Comparison of ENCODE assay signal across 11 cellular contexts in genomic region chr16:74603848-74604247, GRCh38. TPM values are rescaled to one million over a fixed set of nuclear protein-coding genes. Genes with fewer than 3 reads are reported as not detected.
DNase-seq lines count a peak whose midpoint lies in the region; ATAC-seq and TF ChIP-seq lines count a peak whose summit lies in the region.
"Had no signal": no experiment of that assay in that cellular context is flagged by ENCODE, and none has a peak within 500 bp of the region (broad histone marks: within the 10 kb centered on the region; RNA-seq: fewer than 3 reads in every experiment).

No MANE protein-coding gene starts in this region.

- POLR2A ChIA-PET in CD8-positive, alpha-beta memory T cell (lab: Charles Lee): no interaction called here

- in situ Hi-C loops in mammary epithelial cell (cut with MboI; ENCODE audit: low sequenced_read_pairs in 2 of 2): loop anchor here in 1 of 2 donors (25.0 kb wide), 1 partner anchor 117 kb away; no protein-coding TSS in a partner anchor

- dilution Hi-C loops in mammary epithelial cell (cut with HindIII; ENCODE audit: low sequenced_read_pairs): no loop called here

- H3K27me3 Mint-ChIP-seq in CD8-positive, alpha-beta memory T cell: no peaks in the 10 kb centered on the region
- H3K27me3 Mint-ChIP-seq in natural killer cell treated with Interleukin-12 subunit alpha and Interleukin-12 subunit beta and Interleukin-15 and Interleukin-18, amount 100 ng/mL, for 72 hours: no peaks in the 10 kb centered on the region
- H3K27me3 Mint-ChIP-seq: stimulated activated memory B cell treated with anti-CD40 and anti-IgM and Interleukin-4, amounts not matched to agents 10 μg/mL and 1 μg/mL and 100 μg/mL, for 72 hours had no signal

- peaks cover 77% of the 10 kb centered on the region for H3K4me1 ChIP-seq in CD8-positive, alpha-beta memory T cell (ENCODE audit: insufficient read depth, low read length)
- H3K4me1 ChIP-seq in Karpas-422 (ENCODE audit: low read length): peaks cover 32% of the 10 kb centered on the region
- peaks cover 30% of the 10 kb centered on the region for H3K4me1 ChIP-seq in mammary epithelial cell (ENCODE audit: insufficient read depth, low read length)
- H3K4me1 ChIP-seq in uterus: peaks cover 4 to 9% of the 10 kb centered on the region in 2 donors

- H3K4me1 Mint-ChIP-seq in CD8-positive, alpha-beta memory T cell: peaks cover 67 to 90% (median 85%) of the 10 kb centered on the region in 3 donors
- peaks cover 60 to 64% of the 10 kb centered on the region in 2 donors for H3K4me1 Mint-ChIP-seq in natural killer cell treated with Interleukin-12 subunit alpha and Interleukin-12 subunit beta and Interleukin-15 and Interleukin-18, amount 100 ng/mL, for 72 hours (ENCODE audit: low read depth in 2 of 2)

- WGBS in mammary epithelial cell (ENCODE audit: low coverage, missing lambda C conversion rate): 93% methylated on average over 4 of the region's 4 CpGs

- no peak for ATAC-seq in natural killer cell treated with Interleukin-12 subunit alpha and Interleukin-12 subunit beta and Interleukin-15 and Interleukin-18, amount 100 ng/mL, for 72 hours
- ATAC-seq: stimulated activated memory B cell treated with anti-CD40 and anti-IgM and Interleukin-4, amounts not matched to agents 10 μg/mL and 1 μg/mL and 100 μg/mL, for 72 hours had no signal

- intact Hi-C loops in mammary epithelial cell (cut with micrococcal nuclease): no loop called here
- intact Hi-C loops in uterus (cut with DNase I; ENCODE audit: low total_unique reads): no loop called here

- TF ChIP-seq CTCF in mammary epithelial cell (conservative IDR thresholded peaks at IDR 0.05 in 1 of 2, IDR thresholded peaks at IDR 0.05 in 1 of 2; ENCODE audit: extremely low read depth in 1 of 2, insufficient read depth in 1 of 2, low read depth in 1 of 2, low read length in 2 of 2): no peak
- no peak for TF ChIP-seq CTCF in uterus (IDR thresholded peaks at IDR 0.05)

- no peak overlapping the region for H2AFZ ChIP-seq in Karpas-422 (ENCODE audit: low read length)
- H2AFZ ChIP-seq in mammary epithelial cell (ENCODE audit: low read depth, low read length): no peak overlapping the region

- peak overlapping the region; percentile 47 to 98 (median 92) for H3K4me3 Mint-ChIP-seq in CD8-positive, alpha-beta memory T cell
- peak overlapping the region; percentile 18 for H3K4me3 Mint-ChIP-seq in natural killer cell treated with Interleukin-12 subunit alpha and Interleukin-12 subunit beta and Interleukin-15 and Interleukin-18, amount 100 ng/mL, for 72 hours
- H3K4me3 Mint-ChIP-seq: stimulated activated memory B cell treated with anti-CD40 and anti-IgM and Interleukin-4, amounts not matched to agents 10 μg/mL and 1 μg/mL and 100 μg/mL, for 72 hours had no signal

- no peaks in the 10 kb centered on the region for H3K9me2 ChIP-seq in Karpas-422 (replicated peaks; ENCODE audit: insufficient read depth, low read length)

- H4K20me1 ChIP-seq in Karpas-422 (ENCODE audit: insufficient read depth, low read depth, low read length) (peaks cover 21% of the 10 kb centered on the region), mammary epithelial cell (ENCODE audit: insufficient read depth, low read length) (no peaks in the 10 kb centered on the region)

- TF ChIP-seq POLR2A in uterus (IDR thresholded peaks at IDR 0.05) (no peak), erythroblast (IDR thresholded peaks at IDR 0.05; ENCODE audit: low read length) (no peak)

- no peaks in the 10 kb centered on the region for H3K36me3 ChIP-seq in CD8-positive, alpha-beta memory T cell (ENCODE audit: insufficient read depth, low read length)
- no peaks in the 10 kb centered on the region for H3K36me3 ChIP-seq in Karpas-422 (ENCODE audit: insufficient read depth, low read length)
- no peaks in the 10 kb centered on the region for H3K36me3 ChIP-seq in mammary epithelial cell (ENCODE audit: insufficient read depth, low read length)
- H3K36me3 ChIP-seq in uterus: no peaks in the 10 kb centered on the region

- CTCF ChIA-PET in CD8-positive, alpha-beta memory T cell (lab: Charles Lee): no interaction called here
- CTCF ChIA-PET in mammary epithelial cell (lab: Charles Lee; ENCODE audit: low non-redundant PET): no interaction called here

- peaks cover 81% of the 10 kb centered on the region for H3K79me2 ChIP-seq in Karpas-422 (ENCODE audit: low read length)
- H3K79me2 ChIP-seq in mammary epithelial cell (ENCODE audit: insufficient read depth, low read length): peaks cover 79% of the 10 kb centered on the region

- DNase-seq in CD8-positive, alpha-beta memory T cell: no peak
- DNase-seq in Karpas-422: no peak
- DNase-seq in mammary epithelial cell: no peak
- DNase-seq in natural killer cell treated with Interleukin-12 subunit alpha and Interleukin-12 subunit beta and Interleukin-15 and Interleukin-18, amount 100 ng/mL, for 72 hours (ENCODE audit: low spot score): no peak
- DNase-seq in uterus: no peak
- DNase-seq in NCI-H345 treated with DMSO at 0.1 percent for 48 hours (lab: John Stamatoyannopoulos, UW; ENCODE audit: unreplicated experiment): no peak
- no peak for DNase-seq in erythroblast (lab: John Stamatoyannopoulos, UW)
- no peak for DNase-seq in NOMO-1 treated with dmso at 0.1 percent for 144 hours (lab: John Stamatoyannopoulos, UW; ENCODE audit: unreplicated experiment)
- DNase-seq: amniotic stem cell, midbrain had no signal

- H3K9me3 ChIP-seq in CD8-positive, alpha-beta memory T cell (ENCODE audit: low read length): no peaks in the 10 kb centered on the region
- H3K9me3 ChIP-seq in Karpas-422 (ENCODE audit: low read length): no peaks in the 10 kb centered on the region
- H3K9me3 ChIP-seq in mammary epithelial cell (replicated peaks; ENCODE audit: insufficient read depth, low read length): no peaks in the 10 kb centered on the region
- no peaks in the 10 kb centered on the region for H3K9me3 ChIP-seq in uterus

- peak overlapping the region; percentile 36 for H3K4me3 ChIP-seq in CD8-positive, alpha-beta memory T cell (ENCODE audit: low read length)
- no peak overlapping the region for H3K4me3 ChIP-seq in Karpas-422 (ENCODE audit: low read length)
- no peak overlapping the region for H3K4me3 ChIP-seq in mammary epithelial cell (replicated peaks in 1 of 3; ENCODE audit: insufficient read depth in 1 of 3, low read depth in 2 of 3, low read length in 3 of 3)
- no peak overlapping the region for H3K4me3 ChIP-seq in uterus

- no TSS peak for BruUV-seq in mammary epithelial cell (replicated peaks; lab: Mats Ljungman, UMichigan)

- H3K27ac ChIP-seq in CD8-positive, alpha-beta memory T cell (ENCODE audit: low read depth, low read length): no peak overlapping the region
- H3K27ac ChIP-seq in Karpas-422 (ENCODE audit: low read length): no peak overlapping the region
- no peak overlapping the region for H3K27ac ChIP-seq in mammary epithelial cell (ENCODE audit: insufficient read depth, low read depth, low read length)
- no peak overlapping the region for H3K27ac ChIP-seq in uterus

- H3K36me3 Mint-ChIP-seq in CD8-positive, alpha-beta memory T cell: peaks cover 0 to 19% (median 2%) of the 10 kb centered on the region in 3 donors
- H3K36me3 Mint-ChIP-seq in natural killer cell treated with Interleukin-12 subunit alpha and Interleukin-12 subunit beta and Interleukin-15 and Interleukin-18, amount 100 ng/mL, for 72 hours: peaks cover 5% of the 10 kb centered on the region

- H3K9ac ChIP-seq in Karpas-422 (ENCODE audit: low read length) (no peak overlapping the region), mammary epithelial cell (ENCODE audit: insufficient read depth, low read length) (no peak overlapping the region)

- H3K27me3 ChIP-seq in CD8-positive, alpha-beta memory T cell (ENCODE audit: insufficient read depth, low read length, poor library complexity, severe bottlenecking): no peaks in the 10 kb centered on the region
- H3K27me3 ChIP-seq in Karpas-422 (ENCODE audit: low read length) (no peaks in the 10 kb centered on the region), mammary epithelial cell (ENCODE audit: insufficient read depth, low read length) (no peaks in the 10 kb centered on the region), uterus (no peaks in the 10 kb centered on the region)

- H3K27ac Mint-ChIP-seq in CD8-positive, alpha-beta memory T cell: peak overlapping the region in 6 of 8 donors; percentile 27 to 89 (median 80)
- peak overlapping the region in 1 of 2 donors; percentile 99 for H3K27ac Mint-ChIP-seq in natural killer cell treated with Interleukin-12 subunit alpha and Interleukin-12 subunit beta and Interleukin-15 and Interleukin-18, amount 100 ng/mL, for 72 hours
- H3K27ac Mint-ChIP-seq: stimulated activated memory B cell treated with anti-CD40 and anti-IgM and Interleukin-4, amounts not matched to agents 10 μg/mL and 1 μg/mL and 100 μg/mL, for 72 hours had no signal

- H3K4me2 ChIP-seq in Karpas-422 (ENCODE audit: low read depth, low read length, poor library complexity, severe bottlenecking) (peak overlapping the region; percentile 96), mammary epithelial cell (ENCODE audit: insufficient read depth, low read depth, low read length) (peak overlapping the region; percentile 82)

- H3K9me3 Mint-ChIP-seq in CD8-positive, alpha-beta memory T cell: no peaks in the 10 kb centered on the region
- H3K9me3 Mint-ChIP-seq in natural killer cell treated with Interleukin-12 subunit alpha and Interleukin-12 subunit beta and Interleukin-15 and Interleukin-18, amount 100 ng/mL, for 72 hours: no peaks in the 10 kb centered on the region
- H3K9me3 Mint-ChIP-seq: stimulated activated memory B cell treated with anti-CD40 and anti-IgM and Interleukin-4, amounts not matched to agents 10 μg/mL and 1 μg/mL and 100 μg/mL, for 72 hours had no signal

RNA-seq across cellular contexts. Expression of gene GLG1, which starts 3.1 kb away (rescaled TPM):
- 10 to 100 TPM; 52.3 to 56.7 TPM for total RNA-seq in CD8-positive, alpha-beta memory T cell
- polyA plus RNA-seq in CD8-positive, alpha-beta memory T cell: 174 TPM
- total RNA-seq in Karpas-422 (2014; rRNA removed; shearing (Covaris generic); ENCODE audit: low replicate concordance): 65.2 and 87.8 TPM in 2 replicates
- total RNA-seq in mammary epithelial cell (100 to 1,000 TPM; 108 to 150 TPM), uterus (100 to 1,000 TPM in 2 of 4 donors, 10 to 100 TPM in 2; 53.0 to 272 (median 127) TPM)
- polyA plus RNA-seq in mammary epithelial cell: 84.6 TPM
- polyA minus RNA-seq in mammary epithelial cell: 169 TPM
- 10 to 100 TPM; 69.6 to 98.9 TPM for total RNA-seq in natural killer cell treated with Interleukin-12 subunit alpha and Interleukin-12 subunit beta and Interleukin-15 and Interleukin-18, amount 100 ng/mL, for 72 hours
